ENCODE assay signal across 30 cellular contexts in the genomic region with DNA sequence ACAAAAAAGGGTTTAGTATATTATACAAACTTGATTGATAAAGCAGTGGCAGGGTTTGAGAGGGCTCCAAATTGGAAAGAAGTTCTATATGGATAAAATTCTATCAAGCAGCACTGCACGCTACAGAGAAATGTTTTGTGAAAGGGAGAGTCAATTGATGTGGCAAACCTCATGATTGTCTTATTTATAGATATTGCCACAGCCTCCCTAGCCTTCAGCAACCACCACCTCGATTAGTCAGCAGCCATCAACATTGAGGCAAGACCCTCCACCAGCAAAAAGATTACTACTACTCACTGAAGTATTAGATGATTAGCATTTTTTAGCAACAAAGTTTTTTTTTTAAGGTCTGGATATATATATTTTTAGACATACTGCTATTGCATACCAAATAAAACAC.
"Had no signal": no experiment of that assay in that cellular context is flagged by ENCODE, and none has a peak within 500 bp of the region (broad histone marks: within the 10 kb centered on the region; RNA-seq: fewer than 3 reads in every experiment).

No MANE protein-coding gene starts in this region.

- FAIRE-seq: astrocyte had no signal

- H3K4me3 ChIP-seq: adrenal gland, body of pancreas, breast epithelium, Peyer's patch had no signal

- H3K36me3 ChIP-seq: adrenal gland, breast epithelium, Peyer's patch, WERI-Rb-1 had no signal

- H3K27ac ChIP-seq: adrenal gland, body of pancreas, breast epithelium, Peyer's patch, WERI-Rb-1 had no signal

- ATAC-seq: activated CD8-positive, alpha-beta memory T cell treated with anti-CD3 and anti-CD28 coated beads, Interleukin-2, amount 10 ng/mL, durations not matched to agents 7 days and 5 days; body of pancreas; PC-3 had no signal

- H3K4me1 ChIP-seq: body of pancreas, breast epithelium, Peyer's patch had no signal

- DNase-seq: activated CD4-positive, alpha-beta memory T cell treated with anti-CD3 and anti-CD28 coated beads, Interleukin-2, amount 10 ng/mL, durations not matched to agents 7 days and 5 days; activated CD4-positive, alpha-beta T cell treated with anti-CD3 and anti-CD28 coated beads for 1 hour; activated CD4-positive, alpha-beta T cell treated with anti-CD3 and anti-CD28 coated beads for 48 hours; activated CD4-positive, CD25-positive, alpha-beta regulatory T cell; activated CD8-positive, alpha-beta memory T cell treated with anti-CD3 and anti-CD28 coated beads for 24 hours; activated CD8-positive, alpha-beta memory T cell treated with anti-CD3 and anti-CD28 coated beads, Interleukin-2, amount 10 ng/mL, durations not matched to agents 7 days and 5 days; activated gamma-delta T cell; activated naive CD4-positive, alpha-beta T cell treated with Interleukin-2 at 50 U/mL for 16 hours; activated T-cell treated with anti-CD3 and anti-CD28 coated beads, Interleukin-2, amount 50 U/mL, for 24 hours; adrenal gland; body of pancreas; Karpas-422; KBM-7; NCI-H1105 treated with DMSO at 0.1 percent for 48 hours; NCI-H1436; NCI-H1694; NCI-H1930; NCI-H345; NCI-H524 treated with DMSO at 0.1 percent for 48 hours; PC-3; Peyer's patch; RPMI8226; SHP77 treated with DMSO at 0.1 percent for 48 hours; SW 1271; T-helper 1 cell; T-helper 2 cell; T-helper 9 cell; WERI-Rb-1 had no signal

- H3K9me3 ChIP-seq: adrenal gland, body of pancreas, breast epithelium, Peyer's patch had no signal

- H3K27me3 ChIP-seq: adrenal gland, body of pancreas, breast epithelium, Peyer's patch had no signal
